2 cellular contexts compared by ENCODE assay signal in genomic region chr5:160461378-160461777, GRCh38.
TF ChIP-seq lines count a peak whose summit lies in the region.

No MANE protein-coding gene starts in this region.

TF ChIP-seq in GM12891, 5 proteins besides CTCF, POLR2A, EP300 and RAD21 (continued from another document):
- no peak for TF ChIP-seq TAF1 (IDR thresholded peaks at IDR 0.05; ENCODE audit: low read depth, low read length)

TF ChIP-seq in GM12878, 131 proteins besides CTCF, POLR2A, EP300 and RAD21:
- TF ChIP-seq ZBTB33 (IDR thresholded peaks at IDR 0.05), result peak; percentile 96
- peak; percentile 74 for TF ChIP-seq MLLT1 (IDR thresholded peaks at IDR 0.05)
- 0 out of 2 replicates have a peak, but pooled peaks have one; percentile 16 for TF ChIP-seq ZNF687 (IDR thresholded peaks at IDR 0.05)
- peak; percentile 35; the same call in 1 of the 2 replicates for TF ChIP-seq SPI1 (IDR thresholded peaks at IDR 0.05; ENCODE audit: borderline replicate concordance, insufficient read depth, low read depth, low read length)
- TF ChIP-seq ZBTB11 (CRISPR knock-in tag; IDR thresholded peaks at IDR 0.05), result no peak
- no peak for TF ChIP-seq PAX5 (IDR thresholded peaks at IDR 0.05; ENCODE audit: borderline replicate concordance, low read depth, low read length)
- TF ChIP-seq MEF2B (IDR thresholded peaks at IDR 0.05; ENCODE audit: partially characterized antibody, poor library complexity, severe bottlenecking), result peak; percentile 9
- 0 out of 4 replicates have a peak, but pooled peaks of 1 of the 2 experiments have one; percentile 8 for TF ChIP-seq IKZF2 (IDR thresholded peaks at IDR 0.05)
